ENCODE assay signal across 9 cellular contexts in genomic region chr5:124741711-124742496, GRCh38. TPM values are rescaled to one million over a fixed set of nuclear protein-coding genes. Genes with fewer than 3 reads are reported as not detected.
DNase-seq lines count a peak whose midpoint lies in the region; ATAC-seq, FAIRE-seq and TF ChIP-seq lines count a peak whose summit lies in the region.
"Had no signal": no experiment of that assay in that cellular context is flagged by ENCODE, and none has a peak within 500 bp of the region (broad histone marks: within the 10 kb centered on the region; RNA-seq: fewer than 3 reads in every experiment).

No MANE protein-coding gene starts in this region.

- TF ChIP-seq EP300 in upper lobe of left lung (IDR thresholded peaks at IDR 0.05) = no peak

- no peaks in the 10 kb centered on the region for H3K9me2 ChIP-seq in hepatocyte (replicated peaks; ENCODE audit: insufficient read depth)

- peak overlapping the region; percentile 98 for H3K27ac ChIP-seq in cardiac muscle cell
- H3K27ac ChIP-seq in hepatocyte = peak overlapping the region; percentile 91
- H3K27ac ChIP-seq in upper lobe of left lung = peak overlapping the region; percentile 81 to 96 (median 91)

- H3K79me2 ChIP-seq in hepatocyte = peaks cover 86% of the 10 kb centered on the region

- peak; percentile 60 to 96 for DNase-seq in cardiac muscle cell (ENCODE audit: low read depth in 1 of 2, low spot score in 1 of 2)
- DNase-seq in left ventricle myocardium superior = no peak
- peak; percentile 62 for DNase-seq in hepatocyte (ENCODE audit: low spot score)
- peak in 1 of 2 donors; percentile 31 for DNase-seq in upper lobe of left lung
- DNase-seq in NCI-H2029 (lab: John Stamatoyannopoulos, UW) = no peak
- DNase-seq in T-helper 2 cell = no peak
- DNase-seq: DND-41 had no signal

- H3K9me3 ChIP-seq in cardiac muscle cell (ENCODE audit: low read depth) = no peaks in the 10 kb centered on the region
- no peaks in the 10 kb centered on the region for H3K9me3 ChIP-seq in hepatocyte (ENCODE audit: low read depth)
- H3K9me3 ChIP-seq in upper lobe of left lung = no peaks in the 10 kb centered on the region

- H3K4me1 ChIP-seq in cardiac muscle cell (ENCODE audit: low read depth) (peaks cover 53% of the 10 kb centered on the region), hepatocyte (ENCODE audit: insufficient read depth) (peaks cover 50% of the 10 kb centered on the region), upper lobe of left lung (peaks cover 18 to 52% (median 39%) of the 10 kb centered on the region in 4 donors)

- H3K4me3 ChIP-seq in cardiac muscle cell = peak overlapping the region; percentile 97
- peak overlapping the region; percentile 65 for H3K4me3 ChIP-seq in hepatocyte
- H3K4me3 ChIP-seq in upper lobe of left lung = peak overlapping the region in 3 of 4 donors; percentile 55 to 66 (median 65)

- TF ChIP-seq CTCF in cardiac muscle cell (IDR thresholded peaks at IDR 0.05; ENCODE audit: low read depth, low read length) (no peak), hepatocyte (IDR thresholded peaks at IDR 0.05; ENCODE audit: poor library complexity) (no peak), upper lobe of left lung (IDR thresholded peaks at IDR 0.05) (peak in 1 of 6 experiments; percentile 3)

- TF ChIP-seq POLR2A in upper lobe of left lung (IDR thresholded peaks at IDR 0.05) = no peak

- ATAC-seq in left ventricle myocardium superior = no peak
- ATAC-seq in upper lobe of left lung (ENCODE audit: low FRiP score in 2 of 2) = peak; percentile 55 to 86
- no peak for ATAC-seq in HG03045 (IDR thresholded peaks at IDR 0.05; ENCODE audit: unreplicated experiment)

- H3K4me2 ChIP-seq in hepatocyte = peak overlapping the region; percentile 78

- H2AFZ ChIP-seq in hepatocyte = no peak overlapping the region

- H3K27me3 ChIP-seq in cardiac muscle cell = no peaks in the 10 kb centered on the region
- H3K27me3 ChIP-seq in hepatocyte = no peaks in the 10 kb centered on the region
- H3K27me3 ChIP-seq in upper lobe of left lung = no peaks in the 10 kb centered on the region

- H4K20me1 ChIP-seq in hepatocyte (ENCODE audit: insufficient read depth, poor library complexity, severe bottlenecking) = no peaks in the 10 kb centered on the region

- intact Hi-C loops in left ventricle myocardium superior (cut with micrococcal nuclease) = no loop called here

- no peaks in the 10 kb centered on the region for H3K36me3 ChIP-seq in cardiac muscle cell
- H3K36me3 ChIP-seq in hepatocyte (replicated peaks; ENCODE audit: insufficient read depth, low read depth) = no peaks in the 10 kb centered on the region
- no peaks in the 10 kb centered on the region for H3K36me3 ChIP-seq in upper lobe of left lung

- FAIRE-seq in TTC549 (lab: Jason Lieb, UNC) = peak; percentile 97

- WGBS in hepatocyte (ENCODE audit: low lambda C conversion rate, missing lambda C conversion rate) = 37% methylated on average over 4 of the region's 4 CpGs
- WGBS in upper lobe of left lung, 2 donors = 29 to 31% methylated on average over 4 of the region's 4 CpGs

RNA-seq across cellular contexts. Expression of gene ZNF608, which starts 4.5 kb away (rescaled TPM):
- total RNA-seq in cardiac muscle cell = 75.0 and 115 TPM in 2 replicates
- polyA plus RNA-seq in cardiac muscle cell = 39.9 and 61.3 TPM in 2 replicates
- 18.2 TPM for total RNA-seq in left ventricle myocardium superior
- 28.5 and 30.0 TPM in 2 replicates for total RNA-seq in hepatocyte
- polyA plus RNA-seq in hepatocyte = 12.4 and 19.8 TPM in 2 replicates
- 10 to 100 TPM; 21.8 to 54.9 (median 41.7) TPM for total RNA-seq in upper lobe of left lung

Comparison
In these comparisons a context has a peak if more than half of its experiments do, and no peak if none do; other contexts are left out.
1. DNase-seq: peak in cardiac muscle cell (2 of 2) and hepatocyte (single experiment); none in left ventricle myocardium superior (single experiment), NCI-H2029 (single experiment) and T-helper 2 cell (0 of 5).
2. ATAC-seq: peak in upper lobe of left lung (2 of 2); none in left ventricle myocardium superior (single experiment) and HG03045 (single experiment).
3. Peak in every context shown above with its lines, with median percentiles within 50 percentile points of each other: H3K27ac ChIP-seq and H3K4me3 ChIP-seq.